In the genomic region with DNA sequence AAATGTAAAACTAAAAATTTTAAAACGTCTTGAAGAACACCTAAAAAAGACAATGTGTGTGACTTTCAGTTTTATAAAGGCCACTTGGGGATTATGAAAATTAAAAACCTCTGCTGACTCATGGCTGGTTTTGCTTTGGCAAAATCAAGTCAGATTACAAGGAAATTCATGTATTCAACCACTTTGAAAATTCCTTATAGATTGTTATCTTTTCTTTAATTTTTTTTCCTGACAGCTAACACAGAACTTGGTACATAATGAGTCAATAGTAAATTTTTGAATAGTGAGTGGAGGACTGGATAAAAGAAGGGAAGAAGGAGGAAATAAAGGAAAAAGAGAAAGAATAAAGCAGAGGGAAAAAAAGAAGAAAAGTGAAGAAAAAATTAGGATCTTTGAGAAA, we compare ENCODE assay signal across 19 cellular contexts.
DNase-seq lines count a peak whose midpoint lies in the region; ATAC-seq and TF ChIP-seq lines count a peak whose summit lies in the region.
"Had no signal": no experiment of that assay in that cellular context is flagged by ENCODE, and none has a peak within 500 bp of the region (broad histone marks: within the 10 kb centered on the region; RNA-seq: fewer than 3 reads in every experiment).

No MANE protein-coding gene starts in this region.

- intact Hi-C loops in testis (cut with DNase I; ENCODE audit: low total_unique reads) = no loop called here
- intact Hi-C loops in vagina (cut with DNase I) = no loop called here

- ATAC-seq in HG03439 (IDR thresholded peaks at IDR 0.05; ENCODE audit: unreplicated experiment) = no peak
- ATAC-seq: CD8-positive, alpha-beta T cell; GM23338; HepG2 had no signal

- H3K27me3 ChIP-seq in testis (no peaks in the 10 kb centered on the region), vagina (no peaks in the 10 kb centered on the region)
- H3K27me3 ChIP-seq: BLaER1 treated with 17β-estradiol and CSF1 and Interleukin-3, amounts not matched to agents 10 nM and 100 nM had no signal

- no peaks in the 10 kb centered on the region for H3K9me3 ChIP-seq in SK-N-MC (ENCODE audit: low read depth, low read length)
- H3K9me3 ChIP-seq in testis = no peaks in the 10 kb centered on the region
- H3K9me3 ChIP-seq in vagina = no peaks in the 10 kb centered on the region

- no peak overlapping the region for H3K9ac ChIP-seq in SK-N-MC (ENCODE audit: insufficient read length)
- H3K9ac ChIP-seq: BLaER1 treated with 17β-estradiol and CSF1 and Interleukin-3, amounts not matched to agents 10 nM and 100 nM had no signal

- H3K4me1 ChIP-seq in testis (no peaks in the 10 kb centered on the region), vagina (no peaks in the 10 kb centered on the region)
- H3K4me1 ChIP-seq: BLaER1 treated with 17β-estradiol and CSF1 and Interleukin-3, amounts not matched to agents 10 nM and 100 nM had no signal

- H3K27ac ChIP-seq in SK-N-MC = peak overlapping the region; percentile 27; the same call in 1 of the 2 replicates
- no peak overlapping the region for H3K27ac ChIP-seq in testis
- no peak overlapping the region for H3K27ac ChIP-seq in vagina
- H3K27ac ChIP-seq: BLaER1 treated with 17β-estradiol and CSF1 and Interleukin-3, amounts not matched to agents 10 nM and 100 nM had no signal

- DNase-seq in HS-5 (ENCODE audit: low read depth) (peak; percentile 39), NB4 (ENCODE audit: low read depth) (peak; percentile 16), SK-N-MC (ENCODE audit: low read depth, low spot score) (peak; percentile 12), retinal pigment epithelial cell (ENCODE audit: low read depth) (peak; percentile 26), iPS-NIHi7 (ENCODE audit: extremely low spot score) (no peak), testis (no peak), vagina (ENCODE audit: extremely low spot score in 2 of 2) (no peak)
- DNase-seq: CD8-positive, alpha-beta T cell; COR-L47; DMS 273 treated with DMSO at 0.1 percent for 48 hours; DMS53; DND-41; EL; HCEC 1CT; KBM-7 had no signal

- H3K36me3 ChIP-seq in SK-N-MC (ENCODE audit: insufficient read depth, low read length) (no peaks in the 10 kb centered on the region), testis (ENCODE audit: low read depth, missing control alignments) (no peaks in the 10 kb centered on the region), vagina (no peaks in the 10 kb centered on the region)
- H3K36me3 ChIP-seq: BLaER1 treated with 17β-estradiol and CSF1 and Interleukin-3, amounts not matched to agents 10 nM and 100 nM had no signal

- TF ChIP-seq CTCF in NB4 (IDR thresholded peaks at IDR 0.05; ENCODE audit: low read depth, low read length) (no peak), retinal pigment epithelial cell (conservative IDR thresholded peaks at IDR 0.05; ENCODE audit: low read depth, low read length) (no peak), testis (IDR thresholded peaks at IDR 0.05) (no peak), vagina (IDR thresholded peaks at IDR 0.05) (no peak)

- H3K4me3 ChIP-seq in NB4 (ENCODE audit: low read depth, low read length) (no peak overlapping the region), SK-N-MC (0 out of 2 replicates have a peak overlapping the region, but pooled peaks have one; percentile 2), retinal pigment epithelial cell (ENCODE audit: low read length) (no peak overlapping the region), testis (no peak overlapping the region), vagina (no peak overlapping the region)
- H3K4me3 ChIP-seq: BLaER1 treated with 17β-estradiol and CSF1 and Interleukin-3, amounts not matched to agents 10 nM and 100 nM; GM23338 had no signal

- 70 to 71% methylated on average over 1 of the region's 1 CpG for WGBS in testis, 2 donors

- TF ChIP-seq POLR2A in NB4 (IDR thresholded peaks at IDR 0.05; ENCODE audit: extremely low read depth, insufficient read length) (no peak), testis (IDR thresholded peaks at IDR 0.05) (no peak), vagina (IDR thresholded peaks at IDR 0.05) (no peak)

Comparison
In these comparisons a context has a peak if more than half of its experiments do, and no peak if none do; other contexts are left out.
1. DNase-seq: peak in HS-5 (single experiment), NB4 (single experiment), SK-N-MC (single experiment) and retinal pigment epithelial cell (single experiment); none in iPS-NIHi7 (single experiment), testis (single experiment) and vagina (0 of 2).